Comparison of ENCODE assay signal across 10 cellular contexts in genomic region chr15:68812596-68813548, GRCh38. TPM values are rescaled to one million over a fixed set of nuclear protein-coding genes. Genes with fewer than 3 reads are reported as not detected.
DNase-seq lines count a peak whose midpoint lies in the region; ATAC-seq and TF ChIP-seq lines count a peak whose summit lies in the region.
"Had no signal": no experiment of that assay in that cellular context is flagged by ENCODE, and none has a peak within 500 bp of the region (broad histone marks: within the 10 kb centered on the region; RNA-seq: fewer than 3 reads in every experiment).

No MANE protein-coding gene starts in this region.

- no peak for ATAC-seq in effector memory CD8-positive, alpha-beta T cell (replicated peaks)
- ATAC-seq in GM18505 (IDR thresholded peaks at IDR 0.05; ENCODE audit: unreplicated experiment), result no peak
- no peak for ATAC-seq in mucosa of descending colon
- no peak for ATAC-seq in HG03175 (IDR thresholded peaks at IDR 0.05; ENCODE audit: unreplicated experiment)
- ATAC-seq: left colon had no signal

- H3K36me3 ChIP-seq in mucosa of descending colon (ENCODE audit: low read depth), result no peaks in the 10 kb centered on the region

- no peaks in the 10 kb centered on the region for H3K27me3 Mint-ChIP-seq in effector memory CD8-positive, alpha-beta T cell
- H3K27me3 Mint-ChIP-seq in nephron progenitor cell (ENCODE audit: low read depth, poor library complexity), result no peaks in the 10 kb centered on the region
- H3K27me3 Mint-ChIP-seq: dendritic cell treated with granulocyte-macrophage colony-stimulating factor and Interleukin-4, amounts not matched to agents 40 ng/mL and 50 ng/mL, for 4 days had no signal

- no peak overlapping the region for H3K4me3 Mint-ChIP-seq in effector memory CD8-positive, alpha-beta T cell
- H3K4me3 Mint-ChIP-seq in nephron progenitor cell, result peak overlapping the region; percentile 42
- H3K4me3 Mint-ChIP-seq: dendritic cell treated with granulocyte-macrophage colony-stimulating factor and Interleukin-4, amounts not matched to agents 40 ng/mL and 50 ng/mL, for 4 days had no signal

- H3K4me1 ChIP-seq in mucosa of descending colon (ENCODE audit: low read depth), result peaks cover 18% of the 10 kb centered on the region

- intact Hi-C loops in mucosa of descending colon (cut with DNase I, micrococcal nuclease), result no loop called here

- peak overlapping the region; percentile 5 to 49 for H3K27ac Mint-ChIP-seq in effector memory CD8-positive, alpha-beta T cell
- H3K27ac Mint-ChIP-seq in nephron progenitor cell, result peak overlapping the region; percentile 92
- H3K27ac Mint-ChIP-seq: dendritic cell treated with granulocyte-macrophage colony-stimulating factor and Interleukin-4, amounts not matched to agents 40 ng/mL and 50 ng/mL, for 4 days had no signal

- H3K9me3 ChIP-seq in mucosa of descending colon, result no peaks in the 10 kb centered on the region

- H3K36me3 Mint-ChIP-seq in effector memory CD8-positive, alpha-beta T cell (ENCODE audit: insufficient read depth), result peaks cover 8% of the 10 kb centered on the region
- peaks cover 50% of the 10 kb centered on the region for H3K36me3 Mint-ChIP-seq in nephron progenitor cell (ENCODE audit: low read depth)

- TF ChIP-seq CTCF in LNCaP clone FGC (IDR thresholded peaks at IDR 0.05; ENCODE audit: control insufficient read depth, extremely low read depth, insufficient read depth), result no peak
- no peak for TF ChIP-seq CTCF in nephron progenitor cell (IDR thresholded peaks at IDR 0.05)
- TF ChIP-seq CTCF in mucosa of descending colon (IDR thresholded peaks at IDR 0.05), result no peak

- H3K4me3 ChIP-seq in LNCaP clone FGC (ENCODE audit: low read depth, low read length) (no peak overlapping the region), mucosa of descending colon (no peak overlapping the region)

- peaks cover 72 to 78% of the 10 kb centered on the region in 2 donors for H3K4me1 Mint-ChIP-seq in effector memory CD8-positive, alpha-beta T cell (ENCODE audit: low read depth in 2 of 2)
- H3K4me1 Mint-ChIP-seq in nephron progenitor cell, result peaks cover 92% of the 10 kb centered on the region

- no peak for TF ChIP-seq POLR2A in GM18505 (IDR thresholded peaks at IDR 0.05; ENCODE audit: borderline replicate concordance, extremely low read depth, insufficient read depth, insufficient read length)

- no peaks in the 10 kb centered on the region for H3K9me3 Mint-ChIP-seq in effector memory CD8-positive, alpha-beta T cell
- no peaks in the 10 kb centered on the region for H3K9me3 Mint-ChIP-seq in nephron progenitor cell
- H3K9me3 Mint-ChIP-seq: dendritic cell treated with granulocyte-macrophage colony-stimulating factor and Interleukin-4, amounts not matched to agents 40 ng/mL and 50 ng/mL, for 4 days had no signal

- DNase-seq in AG20443 (ENCODE audit: low spot score) (peak; percentile 56), LNCaP clone FGC (ENCODE audit: low read depth) (peak; percentile 63), nephron progenitor cell (no peak), NCI-H2029 (lab: John Stamatoyannopoulos, UW) (no peak), mucosa of descending colon (no peak)
- no peak for DNase-seq in effector memory CD8-positive, alpha-beta T cell
- DNase-seq: left colon had no signal

RNA-seq across cellular contexts. Expression of gene ANP32A, which starts 7.8 kb away (rescaled TPM):
- 100 to 1,000 TPM; 101 to 113 (median 109) TPM for total RNA-seq in mucosa of descending colon

Comparison
In these comparisons a context has a peak if more than half of its experiments do, and no peak if none do; other contexts are left out.
1. DNase-seq: peak in AG20443 (single experiment) and LNCaP clone FGC (single experiment); none in effector memory CD8-positive, alpha-beta T cell (0 of 3), nephron progenitor cell (single experiment), NCI-H2029 (single experiment) and mucosa of descending colon (0 of 3).